ENCODE assay signal across 29 cellular contexts in genomic region chr13:100597253-100597652, GRCh38. TPM values are rescaled to one million over a fixed set of nuclear protein-coding genes. Genes with fewer than 3 reads are reported as not detected.
DNase-seq lines count a peak whose midpoint lies in the region; TF ChIP-seq lines count a peak whose summit lies in the region.
"Had no signal": no experiment of that assay in that cellular context is flagged by ENCODE, and none has a peak within 500 bp of the region (broad histone marks: within the 10 kb centered on the region; RNA-seq: fewer than 3 reads in every experiment).

No MANE protein-coding gene starts in this region.

- H3K4me3 Mint-ChIP-seq in HFFc6, result no peak overlapping the region
- no peak overlapping the region for H3K4me3 Mint-ChIP-seq in activated CD4-positive, alpha-beta memory T cell treated with anti-CD3 and anti-CD28 coated beads, Interleukin-2, amount 10 ng/mL, durations not matched to agents 7 days and 5 days
- H3K4me3 Mint-ChIP-seq: activated CD8-positive, alpha-beta T cell treated with anti-CD3 and anti-CD28 coated beads, Interleukin-2, amount 10 ng/mL, durations not matched to agents 7 days and 5 days; activated naive CD8-positive, alpha-beta T cell; activated T-helper 17 cell treated with anti-CD3 and anti-CD28 coated beads, Interleukin-2, amount 50 U/mL, for 72 hours; CD8-positive, alpha-beta memory T cell; natural killer cell; stimulated activated effector memory CD8-positive, alpha-beta T cell treated with anti-CD3 and anti-CD28 coated beads, Interleukin-12 subunit alpha, Interleukin-12 subunit beta, amount 100 ng/mL, for 72 hours had no signal

- no peaks in the 10 kb centered on the region; the same call in 1 of the 2 replicates for H3K4me1 Mint-ChIP-seq in HFFc6 (ENCODE audit: low read depth)
- no peaks in the 10 kb centered on the region for H3K4me1 Mint-ChIP-seq in activated CD4-positive, alpha-beta memory T cell treated with anti-CD3 and anti-CD28 coated beads, Interleukin-2, amount 10 ng/mL, durations not matched to agents 7 days and 5 days
- H3K4me1 Mint-ChIP-seq: activated T-helper 17 cell treated with anti-CD3 and anti-CD28 coated beads, Interleukin-2, amount 50 U/mL, for 72 hours; CD8-positive, alpha-beta memory T cell; stimulated activated effector memory CD8-positive, alpha-beta T cell treated with anti-CD3 and anti-CD28 coated beads, Interleukin-12 subunit alpha, Interleukin-12 subunit beta, amount 100 ng/mL, for 72 hours had no signal

- no peaks in the 10 kb centered on the region for H3K36me3 Mint-ChIP-seq in HFFc6 (ENCODE audit: low read depth)
- no peaks in the 10 kb centered on the region for H3K36me3 Mint-ChIP-seq in activated CD4-positive, alpha-beta memory T cell treated with anti-CD3 and anti-CD28 coated beads, Interleukin-2, amount 10 ng/mL, durations not matched to agents 7 days and 5 days (ENCODE audit: low read depth)
- H3K36me3 Mint-ChIP-seq: activated naive CD8-positive, alpha-beta T cell; stimulated activated effector memory CD8-positive, alpha-beta T cell treated with anti-CD3 and anti-CD28 coated beads, Interleukin-12 subunit alpha, Interleukin-12 subunit beta, amount 100 ng/mL, for 72 hours had no signal

- no peak overlapping the region for H3K4me3 ChIP-seq in foreskin fibroblast (ENCODE audit: low read depth in 1 of 2, low read length in 2 of 2)
- H3K4me3 ChIP-seq: lung, tibial nerve had no signal

- POLR2A ChIA-PET in activated CD4-positive, alpha-beta memory T cell treated with anti-CD3 and anti-CD28 coated beads, Interleukin-2, amount 10 ng/mL, durations not matched to agents 7 days and 5 days (lab: Charles Lee), result no interaction called here

- CTCF ChIA-PET in activated CD4-positive, alpha-beta memory T cell treated with anti-CD3 and anti-CD28 coated beads, Interleukin-2, amount 10 ng/mL, durations not matched to agents 7 days and 5 days (lab: Charles Lee), result interaction anchor here (0.7 to 3.1 kb wide), 3 partner anchors 9 to 94 kb away, joined by 3 to 11 read pairs (median 3); partner anchors contain the start of gene GGACT

- no peak overlapping the region for H3K27ac Mint-ChIP-seq in HFFc6
- no peak overlapping the region for H3K27ac Mint-ChIP-seq in activated CD4-positive, alpha-beta memory T cell treated with anti-CD3 and anti-CD28 coated beads, Interleukin-2, amount 10 ng/mL, durations not matched to agents 7 days and 5 days
- H3K27ac Mint-ChIP-seq: activated CD8-positive, alpha-beta T cell treated with anti-CD3 and anti-CD28 coated beads, Interleukin-2, amount 10 ng/mL, durations not matched to agents 7 days and 5 days; activated naive CD8-positive, alpha-beta T cell; activated T-helper 17 cell treated with anti-CD3 and anti-CD28 coated beads, Interleukin-2, amount 50 U/mL, for 72 hours; CD8-positive, alpha-beta memory T cell; natural killer cell; stimulated activated effector memory CD8-positive, alpha-beta T cell treated with anti-CD3 and anti-CD28 coated beads, Interleukin-12 subunit alpha, Interleukin-12 subunit beta, amount 100 ng/mL, for 72 hours had no signal

- H3K27me3 Mint-ChIP-seq in HFFc6 (ENCODE audit: insufficient read depth), result peaks cover 5% of the 10 kb centered on the region; the same call in 1 of the 2 replicates
- H3K27me3 Mint-ChIP-seq in activated CD4-positive, alpha-beta memory T cell treated with anti-CD3 and anti-CD28 coated beads, Interleukin-2, amount 10 ng/mL, durations not matched to agents 7 days and 5 days, result no peaks in the 10 kb centered on the region
- H3K27me3 Mint-ChIP-seq: activated naive CD8-positive, alpha-beta T cell; activated T-helper 17 cell treated with anti-CD3 and anti-CD28 coated beads, Interleukin-2, amount 50 U/mL, for 72 hours had no signal

- no peaks in the 10 kb centered on the region for H3K9me3 Mint-ChIP-seq in HFFc6
- no peaks in the 10 kb centered on the region for H3K9me3 Mint-ChIP-seq in activated CD4-positive, alpha-beta memory T cell treated with anti-CD3 and anti-CD28 coated beads, Interleukin-2, amount 10 ng/mL, durations not matched to agents 7 days and 5 days
- H3K9me3 Mint-ChIP-seq: activated T-helper 17 cell treated with anti-CD3 and anti-CD28 coated beads, Interleukin-2, amount 50 U/mL, for 72 hours; CD8-positive, alpha-beta memory T cell; natural killer cell; stimulated activated effector memory CD8-positive, alpha-beta T cell treated with anti-CD3 and anti-CD28 coated beads, Interleukin-12 subunit alpha, Interleukin-12 subunit beta, amount 100 ng/mL, for 72 hours had no signal

- DNase-seq in Daoy (ENCODE audit: low read depth) (peak; percentile 25), HFFc6 (peak; percentile 11), RPMI7951 (ENCODE audit: low read depth) (peak; percentile 40), foreskin fibroblast (peak; percentile 24 to 38), Kasumi-1 (lab: John Stamatoyannopoulos, UW) (no peak), Ammon's horn (ENCODE audit: low spot score) (no peak)
- no peak for DNase-seq in stimulated activated CD4-positive, alpha-beta T cell treated with anti-CD3 and anti-CD28 coated beads, Interleukin-1b, Interleukin-23, amount 100 ng/mL, for 48 hours
- no peak for DNase-seq in activated CD4-positive, alpha-beta memory T cell treated with anti-CD3 and anti-CD28 coated beads, Interleukin-2, amount 10 ng/mL, durations not matched to agents 7 days and 5 days
- DNase-seq: activated CD4-positive, alpha-beta T cell treated with anti-CD3 and anti-CD28 coated beads for 1 hour; activated CD8-positive, alpha-beta T cell treated with anti-CD3 and anti-CD28 coated beads, Interleukin-2, amount 10 ng/mL, durations not matched to agents 7 days and 5 days; aorta; CD8-positive, alpha-beta memory T cell; central memory CD4-positive, alpha-beta T cell; dermis blood vessel endothelial cell; DMS 273 treated with DMSO at 0.1 percent for 48 hours; natural killer cell; NCI-H1417; NCI-H2029; NCI-H526 treated with DMSO at 0.1 percent for 48 hours; NK-92 treated with Interleukin-12 subunit alpha and Interleukin-12 subunit beta, amount 100 ng/mL, for 24 hours; occipital lobe; PC-3; SIG-M5; stimulated activated CD4-positive, alpha-beta T cell treated with anti-CD3 and anti-CD28 coated beads, Interleukin-15, amount 100 ng/mL, for 24 hours had no signal

- TF ChIP-seq CTCF in HFFc6 (IDR thresholded peaks at IDR 0.05) (no peak), foreskin fibroblast (IDR thresholded peaks at IDR 0.05; ENCODE audit: low read depth, low read length) (no peak)

RNA-seq across cellular contexts. Expression of gene GGACT, which starts 8.7 kb away (rescaled TPM):
- total RNA-seq in Daoy (2014; rRNA removed; shearing (Covaris generic)), result 1.2 and 1.4 TPM in 2 replicates
- 1 to 10 TPM in 5 of 6 experiments, under 1 TPM in 1; 0.99 to 3.0 (median 1.8) TPM for total RNA-seq in HFFc6 (2021; fragmentation: NEBNext Ultra II Directional; extraction: Animal tissue kit (Norgen Biotek cat#: 25700))
- 1.7 and 2.2 TPM in 2 replicates for total RNA-seq in RPMI7951 (2014; rRNA removed; shearing (Covaris generic))
- total RNA-seq in activated CD4-positive, alpha-beta memory T cell treated with anti-CD3 and anti-CD28 coated beads, Interleukin-2, amount 10 ng/mL, durations not matched to agents 7 days and 5 days, result 10 to 100 TPM in 1 of 2 experiments, 1 to 10 TPM in 1; 9.5 to 11.4 TPM

Comparison
In these comparisons a context has a peak if more than half of its experiments do, and no peak if none do; other contexts are left out.
1. DNase-seq: peak in Daoy (single experiment), HFFc6 (single experiment), RPMI7951 (single experiment) and foreskin fibroblast (2 of 2); none in stimulated activated CD4-positive, alpha-beta T cell treated with anti-CD3 and anti-CD28 coated beads, Interleukin-1b, Interleukin-23, amount 100 ng/mL, for 48 hours (single experiment), Kasumi-1 (0 of 2), Ammon's horn (single experiment) and activated CD4-positive, alpha-beta memory T cell treated with anti-CD3 and anti-CD28 coated beads, Interleukin-2, amount 10 ng/mL, durations not matched to agents 7 days and 5 days (single experiment).